Comparison of ENCODE assay signal across 8 cellular contexts in the genomic region with DNA sequence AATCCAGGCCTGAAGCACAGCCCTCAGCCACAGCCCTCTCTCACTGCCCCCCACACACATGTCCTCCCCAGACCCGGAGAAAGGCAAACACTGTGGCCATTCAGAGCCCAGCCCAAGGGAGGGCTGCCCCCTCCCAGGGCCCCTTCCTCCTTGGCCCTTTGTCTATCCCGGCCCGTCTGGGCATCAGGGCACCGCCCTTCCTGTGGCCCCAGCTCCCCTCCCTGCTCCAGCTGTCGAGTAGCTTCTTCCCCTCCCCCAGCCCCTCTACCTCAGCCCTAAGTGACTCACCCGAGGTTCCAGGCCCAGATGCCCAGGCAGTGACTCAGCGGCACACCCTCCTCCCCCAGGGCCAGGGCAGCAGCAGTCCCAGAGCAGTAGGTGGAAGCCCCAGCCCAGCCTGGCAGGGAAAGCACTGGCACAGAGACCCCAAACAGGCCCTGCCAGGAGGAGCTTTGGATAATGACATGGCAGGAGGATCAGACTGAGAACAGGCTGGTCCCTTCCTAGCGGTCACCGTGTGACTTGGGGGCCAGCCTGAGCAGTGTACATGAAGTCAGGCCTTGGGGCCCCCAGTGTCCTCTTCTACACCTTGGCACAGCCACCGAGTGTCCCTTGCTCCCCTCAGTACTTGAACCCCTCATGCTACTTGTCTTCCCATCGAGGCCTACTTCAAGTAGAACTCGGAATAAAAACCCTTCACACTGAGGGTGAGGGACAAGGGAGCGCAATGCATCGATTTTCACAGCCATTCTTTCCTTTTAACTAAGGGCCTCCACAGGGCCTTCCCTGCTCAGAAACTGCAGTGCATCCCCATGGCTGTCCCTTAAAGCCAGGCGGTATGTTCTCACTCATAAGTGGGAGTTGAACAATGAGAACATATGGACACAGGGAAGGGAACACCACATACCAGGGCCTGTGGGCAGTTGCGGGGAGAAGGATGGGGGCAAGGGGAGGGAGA. TPM values are rescaled to one million over a fixed set of nuclear protein-coding genes. Genes with fewer than 3 reads are reported as not detected.
DNase-seq lines count a peak whose midpoint lies in the region; ATAC-seq, FAIRE-seq and TF ChIP-seq lines count a peak whose summit lies in the region.

No MANE protein-coding gene starts in this region.

- TF ChIP-seq POLR2A in HepG2 (IDR thresholded peaks at IDR 0.05; ENCODE audit: insufficient read depth in 1 of 2, low read depth in 2 of 2, low read length in 2 of 2) = no peak

- POLR2A ChIA-PET in AG04450 (lab: Yijun Ruan, JAX) (interaction anchor here (0.7 to 4.1 kb wide), 11 partner anchors 15 to 424 kb away, joined by 3 to 76 read pairs (median 5); partner anchors contain the start of genes CHTOP, RPS27, S100A13 and S100A16), HepG2 (lab: Yijun Ruan, JAX) (interaction anchor here (0.6 to 3.1 kb wide), 18 partner anchors 9 to 161 kb away, joined by 3 to 49 read pairs (median 4); partner anchors contain the start of genes CHTOP, ILF2, INTS3 and S100A13)

- H3K27me3 ChIP-seq in AG04450 (ENCODE audit: control insufficient read depth, insufficient read depth, low read length) = no peaks in the 10 kb centered on the region
- no peaks in the 10 kb centered on the region for H3K27me3 ChIP-seq in colonic mucosa
- H3K27me3 ChIP-seq in HepG2 (ENCODE audit: control insufficient read depth in 1 of 2, insufficient read depth in 2 of 2, low read length in 2 of 2) = no peaks in the 10 kb centered on the region

- H3K4me3 ChIP-seq in AG04450 (ENCODE audit: low read depth, low read length) (no peak overlapping the region), colonic mucosa (no peak overlapping the region), HepG2 (replicated peaks in 1 of 3; ENCODE audit: insufficient read depth in 1 of 3, low read depth in 2 of 3, low read length in 3 of 3) (peak overlapping the region in 1 of 3 experiments; percentile 48; a peak in 2 of 6 replicates)

- H3K36me3 ChIP-seq in colonic mucosa (no peaks in the 10 kb centered on the region), HepG2 (replicated peaks in 1 of 2; ENCODE audit: control insufficient read depth in 1 of 2, insufficient read depth in 2 of 2, low read length in 2 of 2) (no peaks in the 10 kb centered on the region)

- TSS peak; percentile 91 for BruUV-seq in HepG2 (replicated peaks; lab: Mats Ljungman, UMichigan)

- 34% methylated on average over 14 of the region's 16 CpGs for WGBS in HepG2 (ENCODE audit: low lambda C conversion rate)

- H3K4me1 ChIP-seq in colonic mucosa (peaks cover 29% of the 10 kb centered on the region), HepG2 (ENCODE audit: insufficient read depth, low read length) (peaks cover 54% of the 10 kb centered on the region)

- CTCF ChIA-PET in AG04450 (lab: Charles Lee) = interaction anchor here (0.5 to 1.8 kb wide), 6 partner anchors 23 to 214 kb away, joined by 3 to 34 read pairs (median 5); no protein-coding TSS in a partner anchor
- CTCF ChIA-PET in HepG2 (lab: Yijun Ruan, JAX; ENCODE audit: low intra/inter-chr PET ratio, low total read pairs) = interaction anchor here (1.0 to 3.5 kb wide), 2 partner anchors 34 to 56 kb away, joined by 3 to 42 read pairs; no protein-coding TSS in a partner anchor

- peak overlapping the region; percentile 67 to 82 for H3K9ac ChIP-seq in colonic mucosa (ENCODE audit: low read depth in 2 of 2, low read length in 2 of 2)
- H3K9ac ChIP-seq in HepG2 (ENCODE audit: insufficient read depth, low read depth, low read length) = peak overlapping the region; percentile 48

- intact Hi-C loops in colonic mucosa (cut with DNase I) = loop anchor here (10.0 kb wide), 1 partner anchor 212 kb away; the partner anchor contains the start of gene S100A9
- intact Hi-C loops in HepG2 (cut with micrococcal nuclease; ENCODE audit: unreplicated experiment) = no loop called here

- H4K20me1 ChIP-seq in HepG2 (ENCODE audit: insufficient read depth, low read length) = no peaks in the 10 kb centered on the region

- TF ChIP-seq RAD21 in HepG2 (CRISPR knock-in tag; IDR thresholded peaks at IDR 0.05) = no peak

- DNase-seq in AG04450 (ENCODE audit: low read depth, low spot score) (peak; percentile 98), NCI-H446 (lab: John Stamatoyannopoulos, UW) (peak; percentile 99), colonic mucosa (peak; percentile 98), HepG2 (ENCODE audit: low spot score) (peak; percentile 89)
- DNase-seq in activated CD4-positive, alpha-beta T cell treated with anti-CD3 and anti-CD28 coated beads, Interleukin-2, amount 50 U/mL, for 1 hour = peak; percentile 76
- peak; percentile 76 to 80 for DNase-seq in stimulated activated CD4-positive, alpha-beta T cell treated with anti-CD3 and anti-CD28 coated beads, Interleukin-2, amount 100 ng/mL, for 48 hours

- peak overlapping the region; percentile 66 for H3K4me2 ChIP-seq in HepG2 (ENCODE audit: low read depth, low read length)

- in situ Hi-C loops in HepG2 (cut with HindIII; ENCODE audit: extremely low pct_ligation_motif_present, low pct_unique_long_range_greater_than_20kb) = loop anchor here (5.0 kb wide), 2 partner anchors 34 to 59 kb away; no protein-coding TSS in a partner anchor

- H3K27ac ChIP-seq in AG04450 (ENCODE audit: low read depth, low read length) (peak overlapping the region; percentile 100), colonic mucosa (peak overlapping the region; percentile 97), HepG2 (ENCODE audit: extremely low read length, insufficient read depth, low read length) (peak overlapping the region; percentile 35)

- no peaks in the 10 kb centered on the region for H3K9me3 ChIP-seq in AG04450 (ENCODE audit: control insufficient read depth, insufficient read depth, low read length)
- no peaks in the 10 kb centered on the region for H3K9me3 ChIP-seq in colonic mucosa
- H3K9me3 ChIP-seq in HepG2 (ENCODE audit: low read length) = no peaks in the 10 kb centered on the region

- H3K79me2 ChIP-seq in HepG2 (ENCODE audit: insufficient read depth, low read length) = no peaks in the 10 kb centered on the region

- FAIRE-seq in HepG2 (lab: Jason Lieb, UNC) = peak; percentile 48

- TF ChIP-seq EP300 in HepG2 (IDR thresholded peaks at IDR 0.05; ENCODE audit: low read depth in 2 of 2, low read length in 2 of 2) (peak in 1 of 2 experiments; percentile 73; a peak in 2 of 4 replicates), HepG2 (CRISPR knock-in tag; IDR thresholded peaks at IDR 0.05; ENCODE audit: borderline replicate concordance) (peak; percentile 87)

- ATAC-seq in GM21529 (IDR thresholded peaks at IDR 0.05; ENCODE audit: unreplicated experiment) = peak; percentile 49
- ATAC-seq in HepG2 = peak; percentile 82
- ATAC-seq in GM18861 (IDR thresholded peaks at IDR 0.05; ENCODE audit: unreplicated experiment) = no peak

- TF ChIP-seq CTCF in AG04450 (IDR thresholded peaks at IDR 0.05; ENCODE audit: low read depth, low read length) (no peak), colonic mucosa (IDR thresholded peaks at IDR 0.05) (no peak), HepG2 (CRISPR knock-in tag; IDR thresholded peaks at IDR 0.05) (no peak; the same call in 1 of the 2 replicates)

- H2AFZ ChIP-seq in HepG2 (ENCODE audit: low read length) = peak overlapping the region; percentile 34

RNA-seq across cellular contexts. Expression of gene S100A2, which starts 1.0 kb away (rescaled TPM):
- polyA plus RNA-seq in AG04450 (2011; rRNA removed) = 3.9 and 5.2 TPM in 2 replicates
- polyA minus RNA-seq in AG04450 (2011; rRNA and poly(A)+ RNA removed) = 1.3 and 3.0 TPM in 2 replicates
- 1 to 10 TPM; 1.0 to 2.4 TPM for total RNA-seq in colonic mucosa
- total RNA-seq in HepG2 (2016; rRNA removed; fragmentation: Illumina TruSeq; extraction: Trizol) = 1.2 and 1.4 TPM in 2 replicates
- total RNA-seq in HepG2 (2016; cell fraction: cytosol; rRNA removed; fragmentation: Illumina TruSeq; extraction: Trizol; ENCODE audit: low read depth) = 2.0 and 3.0 TPM in 2 replicates
- 1.6 and 2.1 TPM in 2 replicates for total RNA-seq in HepG2 (2016; cell fraction: insoluble cytoplasmic fraction; rRNA removed; fragmentation: Illumina TruSeq; extraction: Trizol)
- 2.0 and 2.6 TPM in 2 replicates for total RNA-seq in HepG2 (2016; cell fraction: membrane; rRNA removed; fragmentation: Illumina TruSeq; extraction: Trizol)
- total RNA-seq in HepG2 (2016; cell fraction: nucleus; rRNA removed; fragmentation: Illumina TruSeq; extraction: Trizol) = 0.50 and 1.2 TPM in 2 replicates
- 1.2 and 1.4 TPM in 2 replicates for polyA plus RNA-seq in HepG2 (2011; rRNA removed)
- polyA plus RNA-seq in HepG2 (2011; cell fraction: cytosol; rRNA removed) = 1.2 and 1.7 TPM in 2 replicates
- 0.52 and 0.93 TPM in 2 replicates for polyA plus RNA-seq in HepG2 (2011; cell fraction: nucleus; rRNA removed)
- polyA plus RNA-seq in HepG2 (2012) = 0.30 and 1.1 TPM in 2 replicates
- 1.6 and 1.8 TPM in 2 replicates for polyA plus RNA-seq in HepG2 (2016; cell fraction: cytosol; fragmentation: Illumina TruSeq; extraction: Trizol; ENCODE audit: low read depth)
- polyA plus RNA-seq in HepG2 (2016; cell fraction: insoluble cytoplasmic fraction; fragmentation: Illumina TruSeq; extraction: Trizol; ENCODE audit: low read depth) = 1.6 TPM in 2 replicates
- polyA plus RNA-seq in HepG2 (2016; cell fraction: membrane; fragmentation: Illumina TruSeq; extraction: Trizol; ENCODE audit: low read depth) = 1.9 and 2.6 TPM in 2 replicates
- polyA plus RNA-seq in HepG2 (2016; cell fraction: nucleus; fragmentation: Illumina TruSeq; extraction: Trizol; ENCODE audit: insufficient read depth, low read depth) = 1.4 and 1.6 TPM in 2 replicates
- polyA minus RNA-seq in HepG2 (2011; rRNA and poly(A)+ RNA removed; ENCODE audit: low replicate concordance) = 8.7 TPM in 1 of 2 replicates, not detected in the other
- polyA minus RNA-seq in HepG2 (2011; cell fraction: cytosol; rRNA and poly(A)+ RNA removed) = not detected in 2 replicates
- 0.99 TPM in 1 of 2 replicates, not detected in the other for polyA minus RNA-seq in HepG2 (2011; cell fraction: nucleus; rRNA and poly(A)+ RNA removed)

RNA-seq across cellular contexts. Expression of gene S100A3, which starts 17.6 kb away (rescaled TPM):
- polyA plus RNA-seq in AG04450 (2011; rRNA removed) = 1.8 and 3.2 TPM in 2 replicates
- polyA minus RNA-seq in AG04450 (2011; rRNA and poly(A)+ RNA removed) = 1.6 and 2.1 TPM in 2 replicates
- total RNA-seq in colonic mucosa = under 1 TPM in 1 of 2 donors, not detected in 1; 0.61 TPM
- total RNA-seq in HepG2 (2016; rRNA removed; fragmentation: Illumina TruSeq; extraction: Trizol) = 2.5 and 2.8 TPM in 2 replicates
- 1.4 and 1.9 TPM in 2 replicates for total RNA-seq in HepG2 (2016; cell fraction: cytosol; rRNA removed; fragmentation: Illumina TruSeq; extraction: Trizol; ENCODE audit: low read depth)
- 2.1 and 3.0 TPM in 2 replicates for total RNA-seq in HepG2 (2016; cell fraction: insoluble cytoplasmic fraction; rRNA removed; fragmentation: Illumina TruSeq; extraction: Trizol)
- 1.7 and 2.1 TPM in 2 replicates for total RNA-seq in HepG2 (2016; cell fraction: membrane; rRNA removed; fragmentation: Illumina TruSeq; extraction: Trizol)
- total RNA-seq in HepG2 (2016; cell fraction: nucleus; rRNA removed; fragmentation: Illumina TruSeq; extraction: Trizol) = 0.63 and 0.65 TPM in 2 replicates
- polyA plus RNA-seq in HepG2 (2011; rRNA removed) = 3.6 and 4.5 TPM in 2 replicates
- 3.2 and 7.2 TPM in 2 replicates for polyA plus RNA-seq in HepG2 (2011; cell fraction: cytosol; rRNA removed)
- polyA plus RNA-seq in HepG2 (2011; cell fraction: nucleus; rRNA removed) = 1.4 and 1.7 TPM in 2 replicates
- 0.36 and 0.80 TPM in 2 replicates for polyA plus RNA-seq in HepG2 (2012)
- 1.4 and 2.2 TPM in 2 replicates for polyA plus RNA-seq in HepG2 (2016; cell fraction: cytosol; fragmentation: Illumina TruSeq; extraction: Trizol; ENCODE audit: low read depth)
- 3.6 and 3.7 TPM in 2 replicates for polyA plus RNA-seq in HepG2 (2016; cell fraction: insoluble cytoplasmic fraction; fragmentation: Illumina TruSeq; extraction: Trizol; ENCODE audit: low read depth)
- polyA plus RNA-seq in HepG2 (2016; cell fraction: membrane; fragmentation: Illumina TruSeq; extraction: Trizol; ENCODE audit: low read depth) = 1.8 TPM in 2 replicates
- polyA plus RNA-seq in HepG2 (2016; cell fraction: nucleus; fragmentation: Illumina TruSeq; extraction: Trizol; ENCODE audit: insufficient read depth, low read depth) = 2.5 and 2.6 TPM in 2 replicates
- polyA minus RNA-seq in HepG2 (2011; rRNA and poly(A)+ RNA removed; ENCODE audit: low replicate concordance) = 5.2 and 5.8 TPM in 2 replicates
- 1.8 TPM in 1 of 2 replicates, not detected in the other for polyA minus RNA-seq in HepG2 (2011; cell fraction: cytosol; rRNA and poly(A)+ RNA removed)
- 0.90 TPM in 1 of 2 replicates, not detected in the other for polyA minus RNA-seq in HepG2 (2011; cell fraction: nucleus; rRNA and poly(A)+ RNA removed)

RNA-seq across cellular contexts. Expression of gene S100A4, which starts 21.1 kb away (rescaled TPM):
- 20.0 and 20.7 TPM in 2 replicates for polyA plus RNA-seq in AG04450 (2011; rRNA removed)
- polyA minus RNA-seq in AG04450 (2011; rRNA and poly(A)+ RNA removed) = 3.6 and 5.1 TPM in 2 replicates
- total RNA-seq in colonic mucosa = 10 to 100 TPM; 41.8 to 83.8 TPM
- total RNA-seq in HepG2 (2016; rRNA removed; fragmentation: Illumina TruSeq; extraction: Trizol) = 20.2 and 24.5 TPM in 2 replicates
- 10.5 and 12.8 TPM in 2 replicates for total RNA-seq in HepG2 (2016; cell fraction: cytosol; rRNA removed; fragmentation: Illumina TruSeq; extraction: Trizol; ENCODE audit: low read depth)
- total RNA-seq in HepG2 (2016; cell fraction: insoluble cytoplasmic fraction; rRNA removed; fragmentation: Illumina TruSeq; extraction: Trizol) = 20.9 and 28.0 TPM in 2 replicates
- 10.0 and 12.0 TPM in 2 replicates for total RNA-seq in HepG2 (2016; cell fraction: membrane; rRNA removed; fragmentation: Illumina TruSeq; extraction: Trizol)
- total RNA-seq in HepG2 (2016; cell fraction: nucleus; rRNA removed; fragmentation: Illumina TruSeq; extraction: Trizol) = 9.7 and 12.1 TPM in 2 replicates
- 9.6 and 12.9 TPM in 2 replicates for polyA plus RNA-seq in HepG2 (2011; rRNA removed)
- polyA plus RNA-seq in HepG2 (2011; cell fraction: cytosol; rRNA removed) = 9.3 and 18.7 TPM in 2 replicates
- polyA plus RNA-seq in HepG2 (2011; cell fraction: nucleus; rRNA removed) = 3.3 and 3.4 TPM in 2 replicates
- polyA plus RNA-seq in HepG2 (2012) = 6.0 and 7.5 TPM in 2 replicates
- polyA plus RNA-seq in HepG2 (2016; cell fraction: cytosol; fragmentation: Illumina TruSeq; extraction: Trizol; ENCODE audit: low read depth) = 9.9 and 13.6 TPM in 2 replicates
- polyA plus RNA-seq in HepG2 (2016; cell fraction: insoluble cytoplasmic fraction; fragmentation: Illumina TruSeq; extraction: Trizol; ENCODE audit: low read depth) = 25.0 and 26.5 TPM in 2 replicates
- 7.8 and 8.2 TPM in 2 replicates for polyA plus RNA-seq in HepG2 (2016; cell fraction: membrane; fragmentation: Illumina TruSeq; extraction: Trizol; ENCODE audit: low read depth)
- polyA plus RNA-seq in HepG2 (2016; cell fraction: nucleus; fragmentation: Illumina TruSeq; extraction: Trizol; ENCODE audit: insufficient read depth, low read depth) = 13.5 and 17.9 TPM in 2 replicates
- polyA minus RNA-seq in HepG2 (2011; rRNA and poly(A)+ RNA removed; ENCODE audit: low replicate concordance) = 2.2 and 807 TPM in 2 replicates
- 4.3 and 4.7 TPM in 2 replicates for polyA minus RNA-seq in HepG2 (2011; cell fraction: cytosol; rRNA and poly(A)+ RNA removed)
- 3.5 and 4.6 TPM in 2 replicates for polyA minus RNA-seq in HepG2 (2011; cell fraction: nucleus; rRNA and poly(A)+ RNA removed)

RNA-seq across cellular contexts. Expression of gene S100A5, which starts 26.0 kb away (rescaled TPM):
- polyA plus RNA-seq in AG04450 (2011; rRNA removed) (0.25 and 0.42 TPM in 2 replicates), HepG2 (2011; rRNA removed) (not detected in 2 replicates)
- polyA minus RNA-seq in AG04450 (2011; rRNA and poly(A)+ RNA removed) = not detected in 2 replicates
- total RNA-seq in colonic mucosa (not detected), HepG2 (2016; rRNA removed; fragmentation: Illumina TruSeq; extraction: Trizol) (not detected in 2 replicates)
- total RNA-seq in HepG2 (2016; cell fraction: cytosol; rRNA removed; fragmentation: Illumina TruSeq; extraction: Trizol; ENCODE audit: low read depth) = not detected in 2 replicates
- total RNA-seq in HepG2 (2016; cell fraction: insoluble cytoplasmic fraction; rRNA removed; fragmentation: Illumina TruSeq; extraction: Trizol) = not detected in 2 replicates
- total RNA-seq in HepG2 (2016; cell fraction: membrane; rRNA removed; fragmentation: Illumina TruSeq; extraction: Trizol) = not detected in 2 replicates
- not detected in 2 replicates for total RNA-seq in HepG2 (2016; cell fraction: nucleus; rRNA removed; fragmentation: Illumina TruSeq; extraction: Trizol)
- not detected in 2 replicates for polyA plus RNA-seq in HepG2 (2011; cell fraction: cytosol; rRNA removed)
- 0.71 TPM in 1 of 2 replicates, not detected in the other for polyA plus RNA-seq in HepG2 (2011; cell fraction: nucleus; rRNA removed)
- polyA plus RNA-seq in HepG2 (2012) = not detected in 2 replicates
- not detected in 2 replicates for polyA plus RNA-seq in HepG2 (2016; cell fraction: cytosol; fragmentation: Illumina TruSeq; extraction: Trizol; ENCODE audit: low read depth)
- polyA plus RNA-seq in HepG2 (2016; cell fraction: insoluble cytoplasmic fraction; fragmentation: Illumina TruSeq; extraction: Trizol; ENCODE audit: low read depth) = not detected in 2 replicates
- not detected in 2 replicates for polyA plus RNA-seq in HepG2 (2016; cell fraction: membrane; fragmentation: Illumina TruSeq; extraction: Trizol; ENCODE audit: low read depth)
- not detected in 2 replicates for polyA plus RNA-seq in HepG2 (2016; cell fraction: nucleus; fragmentation: Illumina TruSeq; extraction: Trizol; ENCODE audit: insufficient read depth, low read depth)
- not detected in 2 replicates for polyA minus RNA-seq in HepG2 (2011; rRNA and poly(A)+ RNA removed; ENCODE audit: low replicate concordance)
- not detected in 2 replicates for polyA minus RNA-seq in HepG2 (2011; cell fraction: cytosol; rRNA and poly(A)+ RNA removed)
- not detected in 2 replicates for polyA minus RNA-seq in HepG2 (2011; cell fraction: nucleus; rRNA and poly(A)+ RNA removed)

RNA-seq across cellular contexts. Expression of gene S100A6, which starts 30.9 kb away (rescaled TPM):
- polyA plus RNA-seq in AG04450 (2011; rRNA removed) (1,379 and 2,089 TPM in 2 replicates), HepG2 (2011; rRNA removed) (72.9 and 82.2 TPM in 2 replicates)
- 566 and 765 TPM in 2 replicates for polyA minus RNA-seq in AG04450 (2011; rRNA and poly(A)+ RNA removed)
- total RNA-seq in colonic mucosa (1,000 to 10,000 TPM; 2,444 to 2,474 TPM), HepG2 (2016; rRNA removed; fragmentation: Illumina TruSeq; extraction: Trizol) (85.0 and 87.3 TPM in 2 replicates)
- 95.2 and 111 TPM in 2 replicates for total RNA-seq in HepG2 (2016; cell fraction: cytosol; rRNA removed; fragmentation: Illumina TruSeq; extraction: Trizol; ENCODE audit: low read depth)
- total RNA-seq in HepG2 (2016; cell fraction: insoluble cytoplasmic fraction; rRNA removed; fragmentation: Illumina TruSeq; extraction: Trizol) = 89.3 and 95.9 TPM in 2 replicates
- 73.2 and 86.0 TPM in 2 replicates for total RNA-seq in HepG2 (2016; cell fraction: membrane; rRNA removed; fragmentation: Illumina TruSeq; extraction: Trizol)
- total RNA-seq in HepG2 (2016; cell fraction: nucleus; rRNA removed; fragmentation: Illumina TruSeq; extraction: Trizol) = 41.0 and 44.0 TPM in 2 replicates
- 27.1 and 54.2 TPM in 2 replicates for polyA plus RNA-seq in HepG2 (2011; cell fraction: cytosol; rRNA removed)
- 21.4 and 24.5 TPM in 2 replicates for polyA plus RNA-seq in HepG2 (2011; cell fraction: nucleus; rRNA removed)
- 25.8 and 48.9 TPM in 2 replicates for polyA plus RNA-seq in HepG2 (2012)
- polyA plus RNA-seq in HepG2 (2016; cell fraction: cytosol; fragmentation: Illumina TruSeq; extraction: Trizol; ENCODE audit: low read depth) = 88.0 and 125 TPM in 2 replicates
- 75.5 and 87.1 TPM in 2 replicates for polyA plus RNA-seq in HepG2 (2016; cell fraction: insoluble cytoplasmic fraction; fragmentation: Illumina TruSeq; extraction: Trizol; ENCODE audit: low read depth)
- 64.5 and 81.1 TPM in 2 replicates for polyA plus RNA-seq in HepG2 (2016; cell fraction: membrane; fragmentation: Illumina TruSeq; extraction: Trizol; ENCODE audit: low read depth)
- polyA plus RNA-seq in HepG2 (2016; cell fraction: nucleus; fragmentation: Illumina TruSeq; extraction: Trizol; ENCODE audit: insufficient read depth, low read depth) = 81.0 and 88.7 TPM in 2 replicates
- polyA minus RNA-seq in HepG2 (2011; rRNA and poly(A)+ RNA removed; ENCODE audit: low replicate concordance) = 67.0 and 985 TPM in 2 replicates
- polyA minus RNA-seq in HepG2 (2011; cell fraction: cytosol; rRNA and poly(A)+ RNA removed) = 46.8 and 61.9 TPM in 2 replicates
- 10.4 and 13.5 TPM in 2 replicates for polyA minus RNA-seq in HepG2 (2011; cell fraction: nucleus; rRNA and poly(A)+ RNA removed)

Comparison
In these comparisons a context has a peak if more than half of its experiments do, and no peak if none do; other contexts are left out.
1. H3K27ac ChIP-seq: peak in every context shown above with its lines; median percentile 100 in AG04450; 97 in colonic mucosa; 35 in HepG2.